In genomic region chr5:445591-445990, GRCh38 we compare ENCODE assay signal across 15 cellular contexts. TPM values are rescaled to one million over a fixed set of nuclear protein-coding genes. Genes with fewer than 3 reads are reported as not detected.
DNase-seq lines count a peak whose midpoint lies in the region; ATAC-seq and TF ChIP-seq lines count a peak whose summit lies in the region.
"Had no signal": no experiment of that assay in that cellular context is flagged by ENCODE, and none has a peak within 500 bp of the region (broad histone marks: within the 10 kb centered on the region; RNA-seq: fewer than 3 reads in every experiment).

No MANE protein-coding gene starts in this region.

- H3K79me2 ChIP-seq in DND-41 (ENCODE audit: insufficient read depth, low read length): peaks cover 48% of the 10 kb centered on the region

- peaks cover 34% of the 10 kb centered on the region for H3K4me1 ChIP-seq in DND-41 (ENCODE audit: insufficient read depth, low read length)
- peaks cover 0 to 27% (median 23%) of the 10 kb centered on the region in 4 donors for H3K4me1 ChIP-seq in sigmoid colon

- H3K9ac ChIP-seq in DND-41 (ENCODE audit: low read depth, low read length): no peak overlapping the region

- no peak overlapping the region for H3K27ac Mint-ChIP-seq in activated naive CD4-positive, alpha-beta T cell treated with anti-CD3 and anti-CD28 coated beads, Interleukin-2, amount 10 ng/mL, durations not matched to agents 7 days and 5 days
- H3K27ac Mint-ChIP-seq in brain: no peak overlapping the region

- 91 to 93% methylated on average over 10 of the region's 10 CpGs for WGBS in sigmoid colon, 2 donors

- intact Hi-C loops in sigmoid colon (cut with DNase I): loop anchor here (10.0 kb wide), 2 partner anchors 169 to 171 kb away; partner anchors contain the start of genes CEP72 and PDCD6

- H4K20me1 ChIP-seq in DND-41 (ENCODE audit: insufficient read depth, low read length): peaks cover 20% of the 10 kb centered on the region

- H3K4me1 Mint-ChIP-seq in activated naive CD4-positive, alpha-beta T cell treated with anti-CD3 and anti-CD28 coated beads, Interleukin-2, amount 10 ng/mL, durations not matched to agents 7 days and 5 days: peaks cover 46% of the 10 kb centered on the region
- H3K4me1 Mint-ChIP-seq in brain: peaks cover 36% of the 10 kb centered on the region

- no peak overlapping the region for H3K27ac ChIP-seq in DND-41 (ENCODE audit: low read length)
- H3K27ac ChIP-seq in sigmoid colon: no peak overlapping the region
- H3K27ac ChIP-seq: epithelial cell of prostate, gastroesophageal sphincter, lower lobe of right lung had no signal

- CTCF ChIA-PET in activated naive CD4-positive, alpha-beta T cell treated with anti-CD3 and anti-CD28 coated beads, Interleukin-2, amount 10 ng/mL, durations not matched to agents 7 days and 5 days (lab: Charles Lee): interaction anchor here (0.7 to 2.7 kb wide), 11 partner anchors 10 to 129 kb away, joined by 3 to 17 read pairs (median 4); no protein-coding TSS in a partner anchor

- H3K4me3 Mint-ChIP-seq in activated naive CD4-positive, alpha-beta T cell treated with anti-CD3 and anti-CD28 coated beads, Interleukin-2, amount 10 ng/mL, durations not matched to agents 7 days and 5 days: no peak overlapping the region
- peak overlapping the region; percentile 19 to 58 (median 46) for H3K4me3 Mint-ChIP-seq in brain

- no peaks in the 10 kb centered on the region for H3K27me3 ChIP-seq in DND-41 (ENCODE audit: insufficient read depth, low read length, poor library complexity)
- H3K27me3 ChIP-seq in sigmoid colon: no peaks in the 10 kb centered on the region
- H3K27me3 ChIP-seq: gastroesophageal sphincter had no signal

- H3K9me3 Mint-ChIP-seq in activated naive CD4-positive, alpha-beta T cell treated with anti-CD3 and anti-CD28 coated beads, Interleukin-2, amount 10 ng/mL, durations not matched to agents 7 days and 5 days: peaks cover 4% of the 10 kb centered on the region
- peaks cover 0 to 9% (median 0%) of the 10 kb centered on the region in 5 experiments for H3K9me3 Mint-ChIP-seq in brain

- no peak for TF ChIP-seq POLR2A in sigmoid colon (IDR thresholded peaks at IDR 0.05)

- no peaks in the 10 kb centered on the region for H3K27me3 Mint-ChIP-seq in activated naive CD4-positive, alpha-beta T cell treated with anti-CD3 and anti-CD28 coated beads, Interleukin-2, amount 10 ng/mL, durations not matched to agents 7 days and 5 days
- peaks cover 10% of the 10 kb centered on the region for H3K27me3 Mint-ChIP-seq in brain

- TF ChIP-seq EP300 in sigmoid colon (IDR thresholded peaks at IDR 0.05): no peak

- ATAC-seq in DND-41 (ENCODE audit: insufficient read depth, low read depth) (no peak), HG03520 (IDR thresholded peaks at IDR 0.05; ENCODE audit: unreplicated experiment) (no peak)
- ATAC-seq: gastroesophageal sphincter, lower lobe of right lung had no signal

- H3K36me3 ChIP-seq in DND-41 (ENCODE audit: insufficient read depth, low read length) (peaks cover 51% of the 10 kb centered on the region), sigmoid colon (peaks cover 13 to 51% (median 32%) of the 10 kb centered on the region in 4 donors)

- 0 out of 2 replicates have a peak overlapping the region, but pooled peaks have one; percentile 3 for H3K4me2 ChIP-seq in DND-41 (ENCODE audit: insufficient read depth, low read length)

- DNase-seq in activated naive CD4-positive, alpha-beta T cell treated with anti-CD3 and anti-CD28 coated beads, Interleukin-2, amount 10 ng/mL, durations not matched to agents 7 days and 5 days: peak; percentile 18
- DNase-seq in activated naive CD4-positive, alpha-beta T cell treated with Interleukin-2 at 50 U/mL for 16 hours: no peak
- DNase-seq in DND-41 (no peak), sigmoid colon (peak; percentile 50), cerebellar nuclear complex (lab: John Stamatoyannopoulos, UW) (no peak)
- DNase-seq in stimulated activated naive CD4-positive, alpha-beta T cell treated with Interleukin-2 at 50 U/mL for 16 hours (lab: John Stamatoyannopoulos, UW): no peak
- DNase-seq: activated CD4-positive, alpha-beta T cell treated with anti-CD3 and anti-CD28 coated beads, Interleukin-2, amount 50 U/mL, for 1 hour; GDM1; Kasumi-1; lower lobe of right lung; NCI-H146 had no signal

- no peak for TF ChIP-seq CTCF in DND-41 (IDR thresholded peaks at IDR 0.05; ENCODE audit: borderline replicate concordance, extremely low read depth, low read length, poor library complexity, severe bottlenecking)
- TF ChIP-seq CTCF in brain (conservative IDR thresholded peaks at IDR 0.05): no peak
- TF ChIP-seq CTCF in sigmoid colon (IDR thresholded peaks at IDR 0.05): no peak

- H3K9me3 ChIP-seq in DND-41 (ENCODE audit: insufficient read depth, low read length, severe bottlenecking) (no peaks in the 10 kb centered on the region), sigmoid colon (no peaks in the 10 kb centered on the region)
- H3K9me3 ChIP-seq: gastroesophageal sphincter, lower lobe of right lung had no signal

- peaks cover 55% of the 10 kb centered on the region for H3K36me3 Mint-ChIP-seq in activated naive CD4-positive, alpha-beta T cell treated with anti-CD3 and anti-CD28 coated beads, Interleukin-2, amount 10 ng/mL, durations not matched to agents 7 days and 5 days
- peaks cover 49% of the 10 kb centered on the region for H3K36me3 Mint-ChIP-seq in brain

- no peak overlapping the region for H2AFZ ChIP-seq in DND-41 (ENCODE audit: low read depth, low read length)

- H3K4me3 ChIP-seq in DND-41 (ENCODE audit: low read depth in 1 of 2, low read length in 2 of 2) (no peak overlapping the region), sigmoid colon (no peak overlapping the region)
- H3K4me3 ChIP-seq: gastroesophageal sphincter, lower lobe of right lung had no signal

RNA-seq across cellular contexts. Expression of gene EXOC3, which starts 2.6 kb away (rescaled TPM):
- polyA plus RNA-seq in brain (ENCODE audit: insufficient read depth, low read depth, low replicate concordance) (69.2 TPM), sigmoid colon (10 to 100 TPM; 18.6 to 60.9 (median 36.1) TPM)
- 10 to 100 TPM; 45.7 to 68.7 (median 48.5) TPM for total RNA-seq in sigmoid colon

Comparison
In these comparisons a context has a peak if more than half of its experiments do, and no peak if none do; other contexts are left out.
1. DNase-seq: peak in activated naive CD4-positive, alpha-beta T cell treated with anti-CD3 and anti-CD28 coated beads, Interleukin-2, amount 10 ng/mL, durations not matched to agents 7 days and 5 days (single experiment) and sigmoid colon (single experiment); none in activated naive CD4-positive, alpha-beta T cell treated with Interleukin-2 at 50 U/mL for 16 hours (single experiment), DND-41 (single experiment), stimulated activated naive CD4-positive, alpha-beta T cell treated with Interleukin-2 at 50 U/mL for 16 hours (single experiment) and cerebellar nuclear complex (0 of 2).